In the genomic region with DNA sequence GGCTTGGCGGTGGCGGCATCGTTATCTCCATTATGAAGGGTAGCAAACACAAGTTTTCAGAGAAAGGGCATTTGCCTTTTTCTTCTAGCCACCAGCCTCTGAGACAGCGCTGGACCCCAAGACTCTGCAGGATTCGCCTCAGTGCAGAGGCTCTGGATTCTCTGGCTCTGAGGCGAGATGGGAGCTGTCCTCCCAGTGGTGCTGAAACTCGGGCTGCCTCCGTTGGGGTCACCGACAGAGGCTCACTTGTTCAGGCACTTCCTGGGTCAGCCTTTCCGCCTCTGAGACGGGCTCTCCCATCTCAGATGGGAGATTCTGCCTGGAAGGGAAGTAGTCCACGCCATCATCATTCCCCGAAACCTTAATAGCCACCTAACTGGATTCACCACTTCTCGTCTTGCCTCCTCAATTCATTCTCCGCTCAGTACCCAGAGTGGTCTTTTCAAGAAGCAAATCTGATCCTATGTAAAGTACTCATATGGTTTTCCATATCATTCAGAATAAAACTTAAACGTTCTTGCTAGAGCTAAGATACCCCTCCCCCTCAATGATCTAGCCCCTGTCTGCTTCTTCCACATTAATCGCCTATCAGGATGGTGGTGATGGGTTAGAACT, we compare ENCODE assay signal across 9 cellular contexts.
A peak's percentile ranks its signal among the peaks of the same experiment; 100 is the strongest.
DNase-seq lines count a peak whose midpoint lies in the region; ATAC-seq, FAIRE-seq and TF ChIP-seq lines count a peak whose summit lies in the region.
"Had no signal": no experiment of that assay in that cellular context is flagged by ENCODE, and none has a peak within 500 bp of the region (broad histone marks: within the 10 kb centered on the region; RNA-seq: fewer than 3 reads in every experiment).

No MANE protein-coding gene starts in this region.

- H3K4me3 ChIP-seq in adipocyte (ENCODE audit: low read length), result no peak overlapping the region

- peaks cover 95% of the 10 kb centered on the region for H3K27me3 ChIP-seq in adipocyte (replicated peaks; ENCODE audit: control insufficient read depth, insufficient read depth, low read length)

- no peaks in the 10 kb centered on the region for H3K4me1 ChIP-seq in adipocyte (ENCODE audit: control insufficient read depth, insufficient read depth, low read length)

- ATAC-seq in left lobe of liver (peak; percentile 63), GM21737 (IDR thresholded peaks at IDR 0.05; ENCODE audit: unreplicated experiment) (no peak), GM21528 (IDR thresholded peaks at IDR 0.05; ENCODE audit: low FRiP score, unreplicated experiment) (no peak), GM18907 (IDR thresholded peaks at IDR 0.05; ENCODE audit: unreplicated experiment) (no peak)

- TF ChIP-seq POLR2A in H54 (IDR thresholded peaks at IDR 0.05; ENCODE audit: low read depth, low read length), result no peak

- no peaks in the 10 kb centered on the region for H3K36me3 ChIP-seq in adipocyte (ENCODE audit: control insufficient read depth, insufficient read depth, low read length, severe bottlenecking)

- TF ChIP-seq EP300 in Ishikawa (IDR thresholded peaks at IDR 0.05; ENCODE audit: borderline replicate concordance), result no peak

- FAIRE-seq in H54 (lab: Jason Lieb, UNC), result no peak
- FAIRE-seq: keratinocyte had no signal

- H3K9ac ChIP-seq in adipocyte (ENCODE audit: low read length), result no peak overlapping the region

- no peak for TF ChIP-seq RAD21 in Ishikawa (IDR thresholded peaks at IDR 0.05; ENCODE audit: low read depth)

- peak; percentile 64 for DNase-seq in CD1c-positive myeloid dendritic cell (ENCODE audit: extremely low spot score)
- peak; percentile 71 for DNase-seq in adipocyte (ENCODE audit: low read depth)
- DNase-seq in left lobe of liver (ENCODE audit: low spot score), result no peak
- no peak for DNase-seq in H54 (ENCODE audit: insufficient read length, low spot score)

- H3K9me3 ChIP-seq in adipocyte (ENCODE audit: control insufficient read depth, low read length), result no peaks in the 10 kb centered on the region

TF ChIP-seq in Ishikawa, 13 proteins besides CTCF, POLR2A, EP300 and RAD21:
- no peak for TF ChIP-seq EGR1 (IDR thresholded peaks at IDR 0.05)
- TF ChIP-seq, protein P1, sequence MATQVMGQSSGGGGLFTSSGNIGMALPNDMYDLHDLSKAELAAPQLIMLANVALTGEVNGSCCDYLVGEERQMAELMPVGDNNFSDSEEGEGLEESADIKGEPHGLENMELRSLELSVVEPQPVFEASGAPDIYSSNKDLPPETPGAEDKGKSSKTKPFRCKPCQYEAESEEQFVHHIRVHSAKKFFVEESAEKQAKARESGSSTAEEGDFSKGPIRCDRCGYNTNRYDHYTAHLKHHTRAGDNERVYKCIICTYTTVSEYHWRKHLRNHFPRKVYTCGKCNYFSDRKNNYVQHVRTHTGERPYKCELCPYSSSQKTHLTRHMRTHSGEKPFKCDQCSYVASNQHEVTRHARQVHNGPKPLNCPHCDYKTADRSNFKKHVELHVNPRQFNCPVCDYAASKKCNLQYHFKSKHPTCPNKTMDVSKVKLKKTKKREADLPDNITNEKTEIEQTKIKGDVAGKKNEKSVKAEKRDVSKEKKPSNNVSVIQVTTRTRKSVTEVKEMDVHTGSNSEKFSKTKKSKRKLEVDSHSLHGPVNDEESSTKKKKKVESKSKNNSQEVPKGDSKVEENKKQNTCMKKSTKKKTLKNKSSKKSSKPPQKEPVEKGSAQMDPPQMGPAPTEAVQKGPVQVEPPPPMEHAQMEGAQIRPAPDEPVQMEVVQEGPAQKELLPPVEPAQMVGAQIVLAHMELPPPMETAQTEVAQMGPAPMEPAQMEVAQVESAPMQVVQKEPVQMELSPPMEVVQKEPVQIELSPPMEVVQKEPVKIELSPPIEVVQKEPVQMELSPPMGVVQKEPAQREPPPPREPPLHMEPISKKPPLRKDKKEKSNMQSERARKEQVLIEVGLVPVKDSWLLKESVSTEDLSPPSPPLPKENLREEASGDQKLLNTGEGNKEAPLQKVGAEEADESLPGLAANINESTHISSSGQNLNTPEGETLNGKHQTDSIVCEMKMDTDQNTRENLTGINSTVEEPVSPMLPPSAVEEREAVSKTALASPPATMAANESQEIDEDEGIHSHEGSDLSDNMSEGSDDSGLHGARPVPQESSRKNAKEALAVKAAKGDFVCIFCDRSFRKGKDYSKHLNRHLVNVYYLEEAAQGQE (IDR thresholded peaks at IDR 0.05; ENCODE audit: low read depth), result peak; percentile 96
- TF ChIP-seq, protein P2, sequence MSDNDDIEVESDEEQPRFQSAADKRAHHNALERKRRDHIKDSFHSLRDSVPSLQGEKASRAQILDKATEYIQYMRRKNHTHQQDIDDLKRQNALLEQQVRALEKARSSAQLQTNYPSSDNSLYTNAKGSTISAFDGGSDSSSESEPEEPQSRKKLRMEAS (IDR thresholded peaks at IDR 0.05), result no peak
TF ChIP-seq in Ishikawa: peak in this region for 1.

Comparison
In these comparisons a context has a peak if more than half of its experiments do, and no peak if none do; other contexts are left out.
1. DNase-seq: peak in CD1c-positive myeloid dendritic cell (single experiment) and adipocyte (single experiment); none in left lobe of liver (single experiment) and H54 (single experiment).